ENCODE assay signal across 14 cellular contexts in the genomic region with DNA sequence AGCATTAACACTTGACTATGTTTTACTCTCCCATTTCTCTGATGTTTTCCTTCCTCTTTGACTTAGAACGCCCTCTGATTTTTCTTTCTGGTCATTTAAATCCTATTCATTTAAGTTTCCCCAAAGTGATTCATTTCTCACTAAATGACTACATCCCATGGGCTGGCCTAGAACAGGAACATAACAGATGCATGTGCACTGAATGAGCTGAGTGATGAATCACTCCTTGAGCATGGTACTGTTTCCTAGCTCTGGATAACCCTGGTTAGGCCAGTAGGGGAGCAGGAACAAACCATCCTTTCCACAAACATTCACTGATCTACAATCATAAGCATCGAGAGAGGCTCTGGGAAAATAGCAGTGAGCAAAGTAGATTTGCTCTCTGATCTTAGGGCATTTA.
DNase-seq lines count a peak whose midpoint lies in the region; ATAC-seq, FAIRE-seq and TF ChIP-seq lines count a peak whose summit lies in the region.
"Had no signal": no experiment of that assay in that cellular context is flagged by ENCODE, and none has a peak within 500 bp of the region (broad histone marks: within the 10 kb centered on the region; RNA-seq: fewer than 3 reads in every experiment).

No MANE protein-coding gene starts in this region.

- no peak for FAIRE-seq in RCC 7860 (lab: Jason Lieb, UNC)

- no peak for ATAC-seq in mucosa of descending colon
- ATAC-seq in effector memory CD8-positive, alpha-beta T cell (replicated peaks), result no peak
- no peak for ATAC-seq in GM19328 (IDR thresholded peaks at IDR 0.05; ENCODE audit: unreplicated experiment)
- no peak for ATAC-seq in HG03354 (IDR thresholded peaks at IDR 0.05; ENCODE audit: poor library complexity, severe bottlenecking, unreplicated experiment)
- ATAC-seq: activated CD8-positive, alpha-beta T cell treated with anti-CD3 and anti-CD28 coated beads, Interleukin-2, amount 10 ng/mL, durations not matched to agents 7 days and 5 days had no signal

- H3K4me1 ChIP-seq in mucosa of descending colon (ENCODE audit: low read depth), result no peaks in the 10 kb centered on the region
- H3K4me1 ChIP-seq: Caco-2, neural progenitor cell had no signal

- H3K4me3 ChIP-seq in epithelial cell of proximal tubule (ENCODE audit: low read depth, low read length) (no peak overlapping the region), mucosa of descending colon (no peak overlapping the region)
- H3K4me3 ChIP-seq: neural progenitor cell had no signal

- H3K36me3 Mint-ChIP-seq in effector memory CD8-positive, alpha-beta T cell (ENCODE audit: insufficient read depth), result no peaks in the 10 kb centered on the region
- H3K36me3 Mint-ChIP-seq: neural progenitor cell had no signal

- intact Hi-C loops in mucosa of descending colon (cut with DNase I, micrococcal nuclease), result no loop called here

- peak; percentile 46 for TF ChIP-seq CTCF in epithelial cell of proximal tubule (conservative IDR thresholded peaks at IDR 0.05; ENCODE audit: low read depth, low read length)
- no peak for TF ChIP-seq CTCF in mucosa of descending colon (IDR thresholded peaks at IDR 0.05)

- H3K4me3 Mint-ChIP-seq in effector memory CD8-positive, alpha-beta T cell, result no peak overlapping the region
- H3K4me3 Mint-ChIP-seq: activated CD8-positive, alpha-beta T cell treated with anti-CD3 and anti-CD28 coated beads, Interleukin-2, amount 10 ng/mL, durations not matched to agents 7 days and 5 days; neural progenitor cell had no signal

- H3K27ac Mint-ChIP-seq in effector memory CD8-positive, alpha-beta T cell, result no peak overlapping the region
- H3K27ac Mint-ChIP-seq: activated CD8-positive, alpha-beta T cell treated with anti-CD3 and anti-CD28 coated beads, Interleukin-2, amount 10 ng/mL, durations not matched to agents 7 days and 5 days; neural progenitor cell had no signal

- H3K27me3 Mint-ChIP-seq in effector memory CD8-positive, alpha-beta T cell, result no peaks in the 10 kb centered on the region

- no peaks in the 10 kb centered on the region for H3K36me3 ChIP-seq in mucosa of descending colon (ENCODE audit: low read depth)
- H3K36me3 ChIP-seq: neural progenitor cell had no signal

- H3K9me3 Mint-ChIP-seq in effector memory CD8-positive, alpha-beta T cell, result no peaks in the 10 kb centered on the region
- H3K9me3 Mint-ChIP-seq: neural progenitor cell had no signal

- H3K9me3 ChIP-seq in mucosa of descending colon, result no peaks in the 10 kb centered on the region
- H3K9me3 ChIP-seq: Caco-2 had no signal

- H3K4me1 Mint-ChIP-seq in effector memory CD8-positive, alpha-beta T cell (ENCODE audit: low read depth in 2 of 2), result no peaks in the 10 kb centered on the region
- H3K4me1 Mint-ChIP-seq: neural progenitor cell had no signal

- DNase-seq in EL, result peak; percentile 71
- peak; percentile 17 for DNase-seq in RCC 7860 (ENCODE audit: low spot score)
- peak; percentile 59 for DNase-seq in epithelial cell of proximal tubule (ENCODE audit: low read depth)
- peak; percentile 26 for DNase-seq in pulmonary artery endothelial cell (ENCODE audit: low read depth, low spot score)
- DNase-seq in mucosa of descending colon, result no peak
- no peak for DNase-seq in effector memory CD8-positive, alpha-beta T cell
- DNase-seq: activated CD8-positive, alpha-beta T cell treated with anti-CD3 and anti-CD28 coated beads, Interleukin-2, amount 10 ng/mL, durations not matched to agents 7 days and 5 days; amniotic stem cell; Caco-2; H7; Kasumi-1 had no signal

Comparison
In these comparisons a context has a peak if more than half of its experiments do, and no peak if none do; other contexts are left out.
1. DNase-seq: peak in EL (single experiment), RCC 7860 (single experiment), epithelial cell of proximal tubule (single experiment) and pulmonary artery endothelial cell (single experiment); none in mucosa of descending colon (0 of 3) and effector memory CD8-positive, alpha-beta T cell (0 of 3).